ENCODE assay signal across 9 cellular contexts in the genomic region with DNA sequence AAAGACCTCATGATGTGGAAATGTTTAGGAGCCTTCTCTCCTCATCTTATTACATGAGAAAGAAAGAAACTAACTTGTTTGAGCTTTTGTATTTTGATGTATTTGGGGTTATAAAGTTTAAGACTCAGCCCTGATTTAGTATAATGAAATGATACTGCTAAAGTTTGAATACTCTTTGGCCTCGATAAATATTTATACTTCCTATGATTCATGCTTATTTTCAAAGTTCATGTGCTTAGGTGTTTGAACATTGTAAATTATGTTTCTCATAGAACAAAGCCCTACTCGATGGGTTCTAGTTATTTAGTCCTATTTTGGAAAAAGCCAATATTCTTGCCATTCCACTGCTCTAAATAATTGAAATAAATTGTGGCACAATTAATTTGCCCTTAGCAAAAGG.
"Had no signal": no experiment of that assay in that cellular context is flagged by ENCODE, and none has a peak within 500 bp of the region (broad histone marks: within the 10 kb centered on the region; RNA-seq: fewer than 3 reads in every experiment).

No MANE protein-coding gene starts in this region.

- ATAC-seq: GM23338, HCT116 had no signal

- H3K36me3 ChIP-seq: HAP-1 had no signal

- DNase-seq: GM23248, GOT3, H7, H9, HCEC 1CT, HFFc6 had no signal

- H3K27ac ChIP-seq: GM23248 had no signal

- H3K4me3 ChIP-seq: GM23248, GM23338, HAP-1 had no signal

- H3K9ac ChIP-seq: GM23248 had no signal

- H2AFZ ChIP-seq: GM23248, GM23338 had no signal

- H3K9me3 ChIP-seq: HAP-1 had no signal

- H3K4me2 ChIP-seq: GM23338 had no signal

- H3K4me1 ChIP-seq: HAP-1 had no signal
